35 cellular contexts compared by ENCODE assay signal in genomic region chr16:7629571-7629970, GRCh38.
"Had no signal": no experiment of that assay in that cellular context is flagged by ENCODE, and none has a peak within 500 bp of the region (broad histone marks: within the 10 kb centered on the region; RNA-seq: fewer than 3 reads in every experiment).

No MANE protein-coding gene starts in this region.

- H3K4me1 ChIP-seq: adrenal gland, body of pancreas, breast epithelium had no signal

- H3K36me3 ChIP-seq: adrenal gland, brain microvascular endothelial cell, breast epithelium had no signal

- H3K27me3 Mint-ChIP-seq: activated B cell treated with CpG ODN at 0.5 μM for 24 hours; activated CD4-positive, alpha-beta memory T cell treated with anti-CD3 and anti-CD28 coated beads for 36 hours; activated CD4-positive, alpha-beta T cell treated with anti-CD3 and anti-CD28 coated beads, Interleukin-2, amount 10 ng/mL, durations not matched to agents 24 days and 14 days; activated CD8-positive, alpha-beta T cell treated with anti-CD3 and anti-CD28 coated beads for 36 hours; activated naive CD8-positive, alpha-beta T cell treated with anti-CD3 and anti-CD28 coated beads for 36 hours; activated T-helper 17 cell treated with anti-CD3 and anti-CD28 coated beads, Interleukin-2, amount 50 U/mL, for 72 hours; central memory CD8-positive, alpha-beta T cell had no signal

- H3K27me3 ChIP-seq: adrenal gland, body of pancreas, brain microvascular endothelial cell, breast epithelium had no signal

- H3K4me3 ChIP-seq: adrenal gland, body of pancreas, breast epithelium had no signal

- H3K27ac ChIP-seq: adrenal gland, body of pancreas, brain microvascular endothelial cell, breast epithelium, VCaP had no signal

- H3K9me3 ChIP-seq: adrenal gland, body of pancreas, breast epithelium had no signal

- H3K36me3 Mint-ChIP-seq: activated CD4-positive, alpha-beta memory T cell treated with anti-CD3 and anti-CD28 coated beads for 36 hours; activated naive CD8-positive, alpha-beta T cell treated with anti-CD3 and anti-CD28 coated beads for 36 hours had no signal

- H3K4me3 Mint-ChIP-seq: activated B cell treated with CpG ODN at 0.5 μM for 24 hours; activated CD4-positive, alpha-beta memory T cell treated with anti-CD3 and anti-CD28 coated beads for 36 hours; activated CD4-positive, alpha-beta T cell treated with anti-CD3 and anti-CD28 coated beads, Interleukin-2, amount 10 ng/mL, durations not matched to agents 24 days and 14 days; activated CD8-positive, alpha-beta T cell treated with anti-CD3 and anti-CD28 coated beads for 36 hours; activated naive CD4-positive, alpha-beta T cell treated with anti-CD3 and anti-CD28 coated beads for 36 hours; activated naive CD8-positive, alpha-beta T cell treated with anti-CD3 and anti-CD28 coated beads for 36 hours; activated T-cell treated with anti-CD3 and anti-CD28 coated beads, Interleukin-2, amount 50 U/mL, for 4 hours; activated T-helper 17 cell treated with anti-CD3 and anti-CD28 coated beads, Interleukin-2, amount 50 U/mL, for 72 hours; central memory CD8-positive, alpha-beta T cell; T-helper 1 cell treated with Interleukin-12 subunit alpha and Interleukin-12 subunit beta and Interleukin-4 antibody, amounts not matched to agents 30 μg/mL and 1 μg/mL, for 36 hours; T-helper 2 cell treated with Interferon-gamma antibody and Interleukin-4, amounts not matched to agents 5 μg/mL and 100 μg/mL, for 36 hours had no signal

- H3K4me1 Mint-ChIP-seq: activated B cell treated with CpG ODN at 0.5 μM for 24 hours; activated CD4-positive, alpha-beta T cell treated with anti-CD3 and anti-CD28 coated beads, Interleukin-2, amount 10 ng/mL, durations not matched to agents 24 days and 14 days; activated naive CD8-positive, alpha-beta T cell treated with anti-CD3 and anti-CD28 coated beads for 36 hours; activated T-helper 17 cell treated with anti-CD3 and anti-CD28 coated beads, Interleukin-2, amount 50 U/mL, for 72 hours; central memory CD8-positive, alpha-beta T cell had no signal

- DNase-seq: activated B cell treated with CpG ODN at 0.5 μM for 24 hours; activated CD4-positive, alpha-beta memory T cell treated with anti-CD3 and anti-CD28 coated beads for 36 hours; activated CD4-positive, alpha-beta T cell treated with anti-CD3 and anti-CD28 coated beads for 4 hours; activated CD4-positive, alpha-beta T cell treated with anti-CD3 and anti-CD28 coated beads, Interleukin-2, amount 10 ng/mL, durations not matched to agents 24 days and 14 days; activated CD4-positive, alpha-beta T cell treated with anti-CD3 and anti-CD28 coated beads, Interleukin-2, amount 50 U/mL, for 1 hour; activated CD4-positive, alpha-beta T cell treated with anti-CD3 and anti-CD28 coated beads, Interleukin-2, amount 50 U/mL, for 4 hours; activated CD4-positive, CD25-positive, alpha-beta regulatory T cell treated with anti-CD3 and anti-CD28 coated beads, Interleukin-2, amount 50 U/mL, for 72 hours; activated CD8-positive, alpha-beta memory T cell treated with anti-CD3 and anti-CD28 coated beads, Interleukin-2, amount 50 U/mL, for 4 hours; activated CD8-positive, alpha-beta T cell treated with anti-CD3 and anti-CD28 coated beads for 36 hours; activated effector memory CD4-positive, alpha-beta T cell treated with anti-CD3 and anti-CD28 coated beads, Interleukin-2, amount 50 U/mL, for 16 hours; activated gamma-delta T cell treated with Interleukin-2 at 50 U/mL for 16 hours; activated naive CD4-positive, alpha-beta T cell; activated naive CD4-positive, alpha-beta T cell treated with anti-CD3 and anti-CD28 coated beads for 36 hours; activated naive CD4-positive, alpha-beta T cell treated with anti-CD3 and anti-CD28 coated beads, Interleukin-2, amount 50 U/mL, for 16 hours; activated naive CD8-positive, alpha-beta T cell treated with anti-CD3 and anti-CD28 coated beads for 36 hours; activated T-cell treated with anti-CD3 and anti-CD28 coated beads for 4 hours; activated T-cell treated with anti-CD3 and anti-CD28 coated beads, Interleukin-2, amount 50 U/mL, for 1 hour; activated T-cell treated with anti-CD3 and anti-CD28 coated beads, Interleukin-2, amount 50 U/mL, for 4 hours; adrenal gland; amniotic stem cell; aorta; body of pancreas; brain microvascular endothelial cell; cerebellar nuclear complex; SW 1271; T-helper 1 cell; T-helper 2 cell; T-helper 9 cell had no signal

- H3K27ac Mint-ChIP-seq: activated B cell treated with CpG ODN at 0.5 μM for 24 hours; activated CD4-positive, alpha-beta memory T cell treated with anti-CD3 and anti-CD28 coated beads for 36 hours; activated CD4-positive, alpha-beta T cell treated with anti-CD3 and anti-CD28 coated beads, Interleukin-2, amount 10 ng/mL, durations not matched to agents 24 days and 14 days; activated CD8-positive, alpha-beta T cell treated with anti-CD3 and anti-CD28 coated beads for 36 hours; activated naive CD4-positive, alpha-beta T cell treated with anti-CD3 and anti-CD28 coated beads for 36 hours; activated naive CD4-positive, alpha-beta T cell treated with anti-CD3 and anti-CD28 coated beads, Interleukin-2, amount 50 U/mL, for 72 hours; activated naive CD8-positive, alpha-beta T cell treated with anti-CD3 and anti-CD28 coated beads for 36 hours; activated T-helper 17 cell treated with anti-CD3 and anti-CD28 coated beads, Interleukin-2, amount 50 U/mL, for 72 hours; T-helper 1 cell treated with Interleukin-12 subunit alpha and Interleukin-12 subunit beta and Interleukin-4 antibody, amounts not matched to agents 30 μg/mL and 1 μg/mL, for 36 hours; T-helper 2 cell treated with Interferon-gamma antibody and Interleukin-4, amounts not matched to agents 5 μg/mL and 100 μg/mL, for 36 hours had no signal
